Comparison of ENCODE assay signal across 1 cellular context in genomic region chr20:56554869-56555268, GRCh38.
TF ChIP-seq lines count a peak whose summit lies in the region.

No MANE protein-coding gene starts in this region.

TF ChIP-seq in GM12878, 131 proteins besides CTCF, POLR2A, EP300 and RAD21 (continued from another document):
- TF ChIP-seq E2F8 (IDR thresholded peaks at IDR 0.05; ENCODE audit: low read depth, partially characterized antibody) (no peak), MEF2B (IDR thresholded peaks at IDR 0.05; ENCODE audit: partially characterized antibody, poor library complexity, severe bottlenecking) (peak; percentile 82), CHD2 (IDR thresholded peaks at IDR 0.05; ENCODE audit: borderline replicate concordance, low read depth, low read length) (no peak), CBX3 (IDR thresholded peaks at IDR 0.05; ENCODE audit: borderline replicate concordance, low read depth) (no peak), ZNF217 (IDR thresholded peaks at IDR 0.05) (no peak), TCF12 (IDR thresholded peaks at IDR 0.05; ENCODE audit: low read depth, low read length) (no peak), ZBED1 (IDR thresholded peaks at IDR 0.05; ENCODE audit: borderline replicate concordance) (no peak), BHLHE40 (IDR thresholded peaks at IDR 0.05; ENCODE audit: borderline replicate concordance in 1 of 2, low read depth in 2 of 2, low read length in 1 of 2) (0 out of 4 replicates have a peak, but pooled peaks of 1 of the 2 experiments have one; percentile 10)
